ENCODE assay signal across 11 cellular contexts in genomic region chr16:89471225-89471624, GRCh38. TPM values are rescaled to one million over a fixed set of nuclear protein-coding genes. Genes with fewer than 3 reads are reported as not detected.
A peak's percentile ranks its signal among the peaks of the same experiment; 100 is the strongest.
DNase-seq lines count a peak whose midpoint lies in the region; ATAC-seq, FAIRE-seq and TF ChIP-seq lines count a peak whose summit lies in the region.
"Had no signal": no experiment of that assay in that cellular context is flagged by ENCODE, and none has a peak within 500 bp of the region (broad histone marks: within the 10 kb centered on the region; RNA-seq: fewer than 3 reads in every experiment).

No MANE protein-coding gene starts in this region.

- TF ChIP-seq CTCF in left ventricle myocardium inferior (IDR thresholded peaks at IDR 0.05; ENCODE audit: borderline replicate concordance): no peak

- in situ Hi-C loops in ACHN (cut with HindIII; ENCODE audit: low pct_ligation_motif_present, low pct_unique_long_range_greater_than_20kb, low sequenced_read_pairs): no loop called here

- FAIRE-seq in H54 (lab: Jason Lieb, UNC): no peak

- intact Hi-C loops in left ventricle myocardium inferior (cut with micrococcal nuclease): no loop called here

- H3K4me3 ChIP-seq in left ventricle myocardium inferior: no peak overlapping the region

- H3K9me3 ChIP-seq in left ventricle myocardium inferior (replicated peaks): no peaks in the 10 kb centered on the region
- H3K9me3 ChIP-seq: BE2C had no signal

- no peaks in the 10 kb centered on the region for H3K27me3 ChIP-seq in left ventricle myocardium inferior (ENCODE audit: low read depth)
- H3K27me3 ChIP-seq: BE2C had no signal

- no peak for ATAC-seq in HG03521 (IDR thresholded peaks at IDR 0.05; ENCODE audit: unreplicated experiment)

- no peaks in the 10 kb centered on the region for H3K36me3 ChIP-seq in left ventricle myocardium inferior

- H3K4me1 ChIP-seq in left ventricle myocardium inferior: peaks cover 89% of the 10 kb centered on the region

- H3K27ac ChIP-seq in left ventricle myocardium inferior (replicated peaks): no peak overlapping the region

- peak; percentile 65 for DNase-seq in ACHN
- DNase-seq in H54 (ENCODE audit: insufficient read length, low spot score): peak; percentile 75
- DNase-seq in astrocyte of the hippocampus (ENCODE audit: low read depth, low spot score): peak; percentile 73
- peak; percentile 93 for DNase-seq in iris pigment epithelial cell (ENCODE audit: low read depth)
- DNase-seq in NCI-H526 treated with DMSO at 0.1 percent for 48 hours (lab: John Stamatoyannopoulos, UW): no peak
- DNase-seq in DMS114 treated with DMSO at 0.1 percent for 48 hours (lab: John Stamatoyannopoulos, UW; ENCODE audit: unreplicated experiment): no peak
- no peak for DNase-seq in left ventricle myocardium inferior
- DNase-seq: BE2C, cortex of kidney, posterior cingulate gyrus had no signal

- no peak for TF ChIP-seq POLR2A in H54 (IDR thresholded peaks at IDR 0.05; ENCODE audit: low read depth, low read length)

RNA-seq across cellular contexts. Expression of gene ANKRD11, which starts 19.1 kb away (rescaled TPM):
- 63.8 TPM for total RNA-seq in left ventricle myocardium inferior

RNA-seq across cellular contexts. Expression of gene SPG7, which starts 37.0 kb away (rescaled TPM):
- total RNA-seq in left ventricle myocardium inferior: 104 TPM

Comparison
In these comparisons a context has a peak if more than half of its experiments do, and no peak if none do; other contexts are left out.
1. DNase-seq: peak in ACHN (single experiment), H54 (single experiment), astrocyte of the hippocampus (single experiment) and iris pigment epithelial cell (single experiment); none in NCI-H526 treated with DMSO at 0.1 percent for 48 hours (single experiment), DMS114 treated with DMSO at 0.1 percent for 48 hours (single experiment) and left ventricle myocardium inferior (single experiment).